8 cellular contexts compared by ENCODE assay signal in the genomic region with DNA sequence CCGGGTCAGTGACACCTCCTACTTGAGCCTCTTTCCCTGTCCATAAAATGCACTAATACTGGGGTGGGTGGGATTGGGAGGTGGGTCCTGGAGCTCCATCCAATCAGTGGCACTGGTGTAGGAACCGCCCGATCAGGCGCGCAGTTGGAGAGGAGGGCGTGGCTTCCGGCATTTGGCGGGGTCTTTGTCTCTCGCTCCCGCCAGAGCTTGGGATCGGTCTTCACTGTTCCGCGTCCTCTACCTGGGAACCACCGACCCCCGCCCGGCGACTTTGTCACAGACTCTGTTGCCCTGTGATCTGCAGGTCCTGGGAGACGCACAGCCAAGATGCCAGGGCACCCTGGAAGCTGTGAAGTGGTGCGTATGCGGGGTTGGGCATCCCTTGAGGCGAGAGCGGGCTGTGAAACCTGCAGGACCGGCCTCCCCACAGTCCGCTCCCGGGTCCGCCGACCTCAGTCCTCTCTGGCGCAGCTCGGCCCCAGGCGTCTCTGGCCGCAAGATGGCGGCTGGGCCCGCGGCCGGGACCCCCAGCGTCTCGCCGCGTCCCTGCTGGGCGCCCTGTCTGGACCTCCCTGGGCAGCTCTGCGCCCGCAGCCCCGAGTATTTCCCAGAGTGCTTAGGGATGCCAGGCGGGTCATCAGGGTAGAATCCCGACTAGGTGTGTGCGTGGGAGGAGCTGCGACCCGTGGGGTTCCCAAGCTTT. TPM values are rescaled to one million over a fixed set of nuclear protein-coding genes. Genes with fewer than 3 reads are reported as not detected.
DNase-seq lines count a peak whose midpoint lies in the region; FAIRE-seq and TF ChIP-seq lines count a peak whose summit lies in the region.

No MANE protein-coding gene starts in this region.

- peak overlapping the region; percentile 80 to 90 for H3K4me3 Mint-ChIP-seq in CD14-positive monocyte

- no peaks in the 10 kb centered on the region for H3K36me3 ChIP-seq in H7 (replicated peaks; ENCODE audit: control insufficient read depth, insufficient read depth, low read length)
- no peaks in the 10 kb centered on the region for H3K36me3 ChIP-seq in bronchial epithelial cell (ENCODE audit: control insufficient read depth, insufficient read depth, low read length)
- no peaks in the 10 kb centered on the region for H3K36me3 ChIP-seq in small intestine (ENCODE audit: control insufficient read depth in 2 of 2, insufficient read depth in 2 of 2, low read length in 2 of 2)

- H3K4me1 ChIP-seq in small intestine (ENCODE audit: control insufficient read depth in 2 of 2, insufficient read depth in 1 of 2, low read depth in 1 of 2, low read length in 1 of 2): no peaks in the 10 kb centered on the region

- H3K27ac ChIP-seq in small intestine (ENCODE audit: low read depth in 1 of 2, low read length in 1 of 2): no peak overlapping the region

- H3K4me3 ChIP-seq in H7 (ENCODE audit: insufficient read depth, low read depth, low read length): peak overlapping the region; percentile 97
- H3K4me3 ChIP-seq in bronchial epithelial cell (ENCODE audit: low read depth, low read length): peak overlapping the region; percentile 44
- H3K4me3 ChIP-seq in small intestine (ENCODE audit: low read depth in 1 of 2, low read length in 2 of 2): peak overlapping the region; percentile 30 to 36

- H3K27me3 Mint-ChIP-seq in CD14-positive monocyte (ENCODE audit: low read depth in 3 of 3): peaks cover 21 to 35% (median 26%) of the 10 kb centered on the region in 3 donors

- intact Hi-C loops in CD14-positive monocyte (cut with micrococcal nuclease): no loop called here

- H3K27me3 ChIP-seq in H7 (ENCODE audit: control insufficient read depth, insufficient read depth, low read length) (no peaks in the 10 kb centered on the region), bronchial epithelial cell (ENCODE audit: control insufficient read depth, insufficient read depth, low read length) (no peaks in the 10 kb centered on the region), small intestine (ENCODE audit: control insufficient read depth in 2 of 2, insufficient read depth in 2 of 2, low read length in 2 of 2) (no peaks in the 10 kb centered on the region)

- FAIRE-seq in bronchial epithelial cell (lab: Jason Lieb, UNC): no peak
- FAIRE-seq in small intestine (lab: Jason Lieb, UNC): no peak

- H3K4me1 Mint-ChIP-seq in CD14-positive monocyte: peaks cover 15% of the 10 kb centered on the region

- H3K27ac Mint-ChIP-seq in CD14-positive monocyte: no peak overlapping the region

- no peaks in the 10 kb centered on the region for H3K9me3 ChIP-seq in small intestine (ENCODE audit: control insufficient read depth, low read depth)

- H3K9me3 Mint-ChIP-seq in CD14-positive monocyte: peaks cover 22 to 69% (median 58%) of the 10 kb centered on the region in 7 donors

- 1 to 18% (median 16%) methylated on average over 48 of the region's 48 CpGs for WGBS in small intestine, 3 donors

- TF ChIP-seq CTCF in CD14-positive monocyte (IDR thresholded peaks at IDR 0.05) (no peak), bronchial epithelial cell (IDR thresholded peaks at IDR 0.05; ENCODE audit: insufficient read depth, low read length, severe bottlenecking) (no peak)

- H3K36me3 Mint-ChIP-seq in CD14-positive monocyte: peaks cover 0 to 6% of the 10 kb centered on the region in 2 donors

- DNase-seq in CD14-positive monocyte (ENCODE audit: low spot score) (no peak), H7 (peak; percentile 94), NCI-H510A treated with DMSO at 0.1 percent for 48 hours (lab: John Stamatoyannopoulos, UW) (peak; percentile 64), bronchial epithelial cell (ENCODE audit: low read depth) (peak; percentile 52), inferior parietal cortex (ENCODE audit: extremely low spot score) (peak; percentile 3), small intestine (peak; percentile 1), amniotic stem cell (lab: John Stamatoyannopoulos, UW) (no peak)
- no peak for DNase-seq in activated naive CD4-positive, alpha-beta T cell treated with anti-CD3 and anti-CD28 coated beads, Interleukin-2, amount 50 U/mL, for 16 hours

RNA-seq across cellular contexts. Expression of a gene that starts 41.6 kb away (rescaled TPM):
- polyA plus RNA-seq in CD14-positive monocyte: not detected
- total RNA-seq in H7 (2014; rRNA removed; shearing (Covaris generic)): 18.9 and 28.2 TPM in 2 replicates
- under 0.01 and 0.13 TPM in 2 replicates for total RNA-seq in bronchial epithelial cell
- under 1 TPM in 1 of 3 donors, not detected in 2; 0.07 TPM for polyA plus RNA-seq in small intestine

Comparison
In these comparisons a context has a peak if more than half of its experiments do, and no peak if none do; other contexts are left out.
1. DNase-seq: peak in H7 (single experiment), NCI-H510A treated with DMSO at 0.1 percent for 48 hours (single experiment), bronchial epithelial cell (single experiment), inferior parietal cortex (single experiment) and small intestine (single experiment); none in CD14-positive monocyte (single experiment), activated naive CD4-positive, alpha-beta T cell treated with anti-CD3 and anti-CD28 coated beads, Interleukin-2, amount 50 U/mL, for 16 hours (single experiment) and amniotic stem cell (single experiment).
2. H3K4me3 ChIP-seq: peak in every context shown above with its lines; median percentile 97 in H7; 44 in bronchial epithelial cell; 33 in small intestine.
3. RNA of a gene that starts 41.6 kb away (total RNA-seq): 18.9 to 28.2 TPM in H7; under 0.01 to 0.13 TPM in bronchial epithelial cell; every median in the first group is over 10 times any median in the second.